In the genomic region with DNA sequence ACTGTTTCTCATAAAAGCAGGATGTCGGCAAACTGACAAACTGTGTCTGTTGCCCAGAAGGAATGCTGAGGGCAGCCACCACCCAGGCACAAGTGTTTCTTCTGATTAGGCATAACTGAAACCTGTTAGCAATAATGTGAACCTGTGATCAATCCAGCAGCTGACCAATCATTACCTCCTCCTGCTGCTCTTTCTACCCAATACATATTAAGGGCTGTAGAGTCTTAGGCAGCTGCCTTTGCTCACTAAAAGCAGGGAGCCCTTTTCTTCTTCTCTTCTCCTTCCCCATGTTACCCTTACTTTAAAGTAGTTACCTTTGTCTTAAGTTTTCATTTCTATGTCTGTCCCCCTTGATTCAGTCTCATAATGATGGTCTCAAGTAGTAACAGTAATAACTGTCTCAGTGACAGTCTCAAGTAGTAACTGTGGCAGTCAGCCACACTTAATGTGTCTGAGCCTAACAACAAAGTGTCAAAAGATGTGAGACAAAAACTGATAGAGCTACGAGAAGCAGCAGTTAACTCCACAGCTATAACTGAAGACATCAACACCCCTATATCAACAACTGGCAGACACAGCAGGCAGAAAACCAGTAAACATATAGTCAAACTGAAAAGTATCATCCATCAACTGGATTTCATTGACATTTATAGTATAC, we compare ENCODE assay signal across 1 cellular context.
TF ChIP-seq lines count a peak whose summit lies in the region.

No MANE protein-coding gene starts in this region.

TF ChIP-seq in WTC11, 78 proteins besides CTCF, POLR2A, EP300 and RAD21 (continued from another document):
- TF ChIP-seq, protein P1, sequence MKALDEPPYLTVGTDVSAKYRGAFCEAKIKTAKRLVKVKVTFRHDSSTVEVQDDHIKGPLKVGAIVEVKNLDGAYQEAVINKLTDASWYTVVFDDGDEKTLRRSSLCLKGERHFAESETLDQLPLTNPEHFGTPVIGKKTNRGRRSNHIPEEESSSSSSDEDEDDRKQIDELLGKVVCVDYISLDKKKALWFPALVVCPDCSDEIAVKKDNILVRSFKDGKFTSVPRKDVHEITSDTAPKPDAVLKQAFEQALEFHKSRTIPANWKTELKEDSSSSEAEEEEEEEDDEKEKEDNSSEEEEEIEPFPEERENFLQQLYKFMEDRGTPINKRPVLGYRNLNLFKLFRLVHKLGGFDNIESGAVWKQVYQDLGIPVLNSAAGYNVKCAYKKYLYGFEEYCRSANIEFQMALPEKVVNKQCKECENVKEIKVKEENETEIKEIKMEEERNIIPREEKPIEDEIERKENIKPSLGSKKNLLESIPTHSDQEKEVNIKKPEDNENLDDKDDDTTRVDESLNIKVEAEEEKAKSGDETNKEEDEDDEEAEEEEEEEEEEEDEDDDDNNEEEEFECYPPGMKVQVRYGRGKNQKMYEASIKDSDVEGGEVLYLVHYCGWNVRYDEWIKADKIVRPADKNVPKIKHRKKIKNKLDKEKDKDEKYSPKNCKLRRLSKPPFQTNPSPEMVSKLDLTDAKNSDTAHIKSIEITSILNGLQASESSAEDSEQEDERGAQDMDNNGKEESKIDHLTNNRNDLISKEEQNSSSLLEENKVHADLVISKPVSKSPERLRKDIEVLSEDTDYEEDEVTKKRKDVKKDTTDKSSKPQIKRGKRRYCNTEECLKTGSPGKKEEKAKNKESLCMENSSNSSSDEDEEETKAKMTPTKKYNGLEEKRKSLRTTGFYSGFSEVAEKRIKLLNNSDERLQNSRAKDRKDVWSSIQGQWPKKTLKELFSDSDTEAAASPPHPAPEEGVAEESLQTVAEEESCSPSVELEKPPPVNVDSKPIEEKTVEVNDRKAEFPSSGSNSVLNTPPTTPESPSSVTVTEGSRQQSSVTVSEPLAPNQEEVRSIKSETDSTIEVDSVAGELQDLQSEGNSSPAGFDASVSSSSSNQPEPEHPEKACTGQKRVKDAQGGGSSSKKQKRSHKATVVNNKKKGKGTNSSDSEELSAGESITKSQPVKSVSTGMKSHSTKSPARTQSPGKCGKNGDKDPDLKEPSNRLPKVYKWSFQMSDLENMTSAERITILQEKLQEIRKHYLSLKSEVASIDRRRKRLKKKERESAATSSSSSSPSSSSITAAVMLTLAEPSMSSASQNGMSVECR (CRISPR knock-in tag; IDR thresholded peaks at IDR 0.05; ENCODE audit: borderline replicate concordance) = no peak
TF ChIP-seq in WTC11: peak in this region for 0.
